In the genomic region with DNA sequence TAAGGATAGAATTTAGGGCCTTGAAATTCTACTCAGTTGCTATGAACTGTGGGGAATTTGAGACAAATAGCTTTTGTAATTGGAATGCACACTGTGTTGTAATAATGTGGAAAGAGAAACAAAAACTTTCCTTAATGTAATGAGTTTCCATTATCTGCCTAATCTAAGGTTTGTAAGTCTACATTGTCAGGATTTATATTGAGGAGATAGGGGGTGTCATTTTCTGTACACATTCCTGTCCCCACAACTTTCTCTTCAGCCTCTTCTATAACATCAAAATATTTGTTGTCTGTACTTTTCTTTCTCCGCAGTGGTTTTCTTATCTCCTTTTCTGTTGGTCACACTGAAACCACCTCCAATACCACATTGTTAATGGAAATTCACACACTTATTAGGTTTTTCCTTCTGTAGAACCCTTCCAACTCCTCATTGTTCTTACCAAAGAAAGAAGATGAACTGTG, we compare ENCODE assay signal across 8 cellular contexts. TPM values are rescaled to one million over a fixed set of nuclear protein-coding genes. Genes with fewer than 3 reads are reported as not detected.
DNase-seq lines count a peak whose midpoint lies in the region; ATAC-seq and TF ChIP-seq lines count a peak whose summit lies in the region.

No MANE protein-coding gene starts in this region.

- peaks cover 40% of the 10 kb centered on the region for H3F3A ChIP-seq in PC-9 (ENCODE audit: insufficient read depth, low read depth)

- BruUV-seq in PC-9 (replicated peaks; lab: Mats Ljungman, UMichigan), result TSS peak; percentile 63

- peaks cover 6 to 32% of the 10 kb centered on the region in 2 donors for H3K36me3 Mint-ChIP-seq in CD14-positive monocyte
- H3K36me3 Mint-ChIP-seq in osteocyte (ENCODE audit: unreplicated experiment), result peaks cover 22% of the 10 kb centered on the region

- H3K27me3 Mint-ChIP-seq in CD14-positive monocyte (ENCODE audit: low read depth in 3 of 3), result no peaks in the 10 kb centered on the region
- H3K27me3 Mint-ChIP-seq in osteocyte (ENCODE audit: unreplicated experiment), result no peaks in the 10 kb centered on the region

- H3K27me3 ChIP-seq in PC-9 (ENCODE audit: insufficient read depth, low read depth) (no peaks in the 10 kb centered on the region), dorsolateral prefrontal cortex (no peaks in the 10 kb centered on the region)

- no peaks in the 10 kb centered on the region for H3K9me3 Mint-ChIP-seq in CD14-positive monocyte
- H3K9me3 Mint-ChIP-seq in osteocyte (ENCODE audit: unreplicated experiment), result no peaks in the 10 kb centered on the region

- DNase-seq in CD14-positive monocyte (ENCODE audit: low spot score) (no peak), PC-9 (peak in 1 of 2 experiments; percentile 72), dorsolateral prefrontal cortex (no peak), osteocyte (ENCODE audit: extremely low spot score, unreplicated experiment) (no peak), kidney tubule cell (ENCODE audit: low spot score) (no peak), ecto neural progenitor cell (ENCODE audit: low spot score) (no peak), NCI-H1092 (lab: John Stamatoyannopoulos, UW) (no peak)

- peaks cover 3% of the 10 kb centered on the region; the same call in 1 of the 2 replicates for H3K9me3 ChIP-seq in PC-9 (ENCODE audit: insufficient read depth, low read depth)

- H2AFZ ChIP-seq in PC-9, result peak overlapping the region; percentile 20; the same call in 1 of the 2 replicates

- POLR2A ChIA-PET in PC-9 (lab: Charles Lee; ENCODE audit: unreplicated experiment), result interaction anchor here (0.6 to 0.7 kb wide), 3 partner anchors 272 to 1940 kb away, joined by 3 to 11 read pairs (median 3); no protein-coding TSS in a partner anchor

- H3K4me3 ChIP-seq in PC-9 (peak overlapping the region; percentile 37; the same call in 1 of the 2 replicates), dorsolateral prefrontal cortex (peak overlapping the region in 22 of 59 donors; percentile 0 to 43 (median 21))

- H3K36me3 ChIP-seq in PC-9 (ENCODE audit: low read depth), result peaks cover 18% of the 10 kb centered on the region; the same call in 1 of the 2 replicates

- peak overlapping the region; percentile 75 for H3K4me2 ChIP-seq in PC-9

- no peak for TF ChIP-seq CTCF in CD14-positive monocyte (IDR thresholded peaks at IDR 0.05)
- TF ChIP-seq CTCF in PC-9 (conservative IDR thresholded peaks at IDR 0.05), result no peak
- no peak for TF ChIP-seq CTCF in dorsolateral prefrontal cortex (IDR thresholded peaks at IDR 0.05 in 54 of 56, conservative IDR thresholded peaks at IDR 0.05 in 2 of 56; ENCODE audit: low read depth in 1 of 56, partially characterized antibody in 56 of 56)
- TF ChIP-seq CTCF in osteocyte (IDR thresholded peaks at IDR 0.05), result no peak

- H3K27ac ChIP-seq in PC-9, result peak overlapping the region; percentile 83
- H3K27ac ChIP-seq in dorsolateral prefrontal cortex, result peak overlapping the region in 44 of 59 donors; percentile 3 to 78 (median 45)

- H3K4me1 Mint-ChIP-seq in CD14-positive monocyte (peaks cover 56% of the 10 kb centered on the region), osteocyte (ENCODE audit: unreplicated experiment) (peaks cover 68% of the 10 kb centered on the region)

- H3K27ac Mint-ChIP-seq in CD14-positive monocyte (peak overlapping the region; percentile 37 to 98 (median 91)), osteocyte (ENCODE audit: unreplicated experiment) (peak overlapping the region; percentile 93)

- H3K4me1 ChIP-seq in PC-9 (replicated peaks; ENCODE audit: insufficient read depth), result peaks cover 61% of the 10 kb centered on the region

- intact Hi-C loops in CD14-positive monocyte (cut with micrococcal nuclease), result loop anchor here (5.0 to 10.0 kb wide), 2 partner anchors 41 to 52 kb away; a partner anchor contains a TSS
- intact Hi-C loops in PC-9 (cut with micrococcal nuclease; ENCODE audit: unreplicated experiment), result loop anchor here (1.0 to 5.0 kb wide), 7 partner anchors 39 to 298 kb away; no protein-coding TSS in a partner anchor
- intact Hi-C loops in dorsolateral prefrontal cortex (cut with DNase I), result no loop called here

- H4K20me1 ChIP-seq in PC-9 (ENCODE audit: insufficient read depth), result no peaks in the 10 kb centered on the region

- no peaks in the 10 kb centered on the region for H3K79me2 ChIP-seq in PC-9 (ENCODE audit: low read depth)

- peak overlapping the region in 1 of 2 donors; percentile 27 for H3K4me3 Mint-ChIP-seq in CD14-positive monocyte
- peak overlapping the region; percentile 26 for H3K4me3 Mint-ChIP-seq in osteocyte (ENCODE audit: unreplicated experiment)

- no peaks in the 10 kb centered on the region for H3K9me2 ChIP-seq in PC-9 (ENCODE audit: insufficient read depth)

- no peak for ATAC-seq in GM21717 (IDR thresholded peaks at IDR 0.05; ENCODE audit: unreplicated experiment)

- CTCF ChIA-PET in PC-9 (lab: Charles Lee), result interaction anchor here (0.6 to 0.7 kb wide), 4 partner anchors 12 to 319 kb away, joined by 3 to 4 read pairs (median 3); no protein-coding TSS in a partner anchor

RNA-seq across cellular contexts. Expression of a gene that starts 41.5 kb away (rescaled TPM):
- 1 to 10 TPM; 1.5 to 2.5 TPM for polyA plus RNA-seq in CD14-positive monocyte
- total RNA-seq in PC-9 (2021), result 7.4 and 8.5 TPM in 2 replicates
- 10 to 100 TPM; 24.8 to 70.5 (median 48.1) TPM for total RNA-seq in dorsolateral prefrontal cortex
- 87.3 and 89.4 TPM in 2 replicates for total RNA-seq in osteocyte

Comparison
In these comparisons a context has a peak if more than half of its experiments do, and no peak if none do; other contexts are left out.
1. intact Hi-C loops: an anchor here in CD14-positive monocyte (5.0 to 10.0 kb wide) and PC-9 (1.0 to 5.0 kb wide); none called in dorsolateral prefrontal cortex.